8 cellular contexts compared by ENCODE assay signal in genomic region chr1:47436979-47437517, GRCh38. TPM values are rescaled to one million over a fixed set of nuclear protein-coding genes. Genes with fewer than 3 reads are reported as not detected.
DNase-seq lines count a peak whose midpoint lies in the region; ATAC-seq lines count a peak whose summit lies in the region.

No MANE protein-coding gene starts in this region.

- peak overlapping the region; percentile 81 for H3K4me2 ChIP-seq in skeletal muscle satellite cell (ENCODE audit: low read length)

- H3K36me3 ChIP-seq in skeletal muscle satellite cell (ENCODE audit: insufficient read depth, low read length) = no peaks in the 10 kb centered on the region

- H3K9me3 Mint-ChIP-seq in activated T-cell treated with anti-CD3 and anti-CD28 coated beads, Interleukin-2, amount 50 U/mL, for 72 hours = no peaks in the 10 kb centered on the region

- peak overlapping the region; percentile 98 for H3K4me3 Mint-ChIP-seq in activated T-cell treated with anti-CD3 and anti-CD28 coated beads, Interleukin-2, amount 50 U/mL, for 72 hours

- ATAC-seq in GM21381 (IDR thresholded peaks at IDR 0.05; ENCODE audit: unreplicated experiment) (peak; percentile 17), HG03571 (IDR thresholded peaks at IDR 0.05; ENCODE audit: unreplicated experiment) (peak; percentile 9), left ventricle myocardium superior (peak; percentile 13)
- peak; percentile 16 to 28 for ATAC-seq in activated T-cell treated with anti-CD3 and anti-CD28 coated beads, Interleukin-2, amount 50 U/mL, for 72 hours (replicated peaks in 1 of 2)

- DNase-seq in DMS79 treated with DMSO at 0.1 percent for 48 hours (lab: John Stamatoyannopoulos, UW) (peak; percentile 18), DMS79 (lab: John Stamatoyannopoulos, UW) (no peak), left ventricle myocardium superior (no peak), posterior cingulate gyrus (no peak)
- peak in 1 of 2 donors; percentile 46 for DNase-seq in activated T-cell treated with anti-CD3 and anti-CD28 coated beads, Interleukin-2, amount 50 U/mL, for 72 hours

- peaks cover 38% of the 10 kb centered on the region for H3K4me1 Mint-ChIP-seq in activated T-cell treated with anti-CD3 and anti-CD28 coated beads, Interleukin-2, amount 50 U/mL, for 72 hours (ENCODE audit: low read depth)

- H3K4me1 ChIP-seq in skeletal muscle satellite cell (ENCODE audit: control insufficient read depth, insufficient read depth, low read length) = peaks cover 37% of the 10 kb centered on the region

- H3K27me3 Mint-ChIP-seq in activated T-cell treated with anti-CD3 and anti-CD28 coated beads, Interleukin-2, amount 50 U/mL, for 72 hours (ENCODE audit: low read depth) = peaks cover 33% of the 10 kb centered on the region

- peak overlapping the region; percentile 90 for H3K9ac ChIP-seq in skeletal muscle satellite cell (ENCODE audit: low read depth, low read length)

- H3K36me3 Mint-ChIP-seq in activated T-cell treated with anti-CD3 and anti-CD28 coated beads, Interleukin-2, amount 50 U/mL, for 72 hours (ENCODE audit: insufficient read depth in 2 of 2) = peaks cover 2 to 3% of the 10 kb centered on the region in 2 donors

- peaks cover 31% of the 10 kb centered on the region for H3K27me3 ChIP-seq in skeletal muscle satellite cell (ENCODE audit: control insufficient read depth, insufficient read depth, low read length)

- no peak overlapping the region for H3K27ac Mint-ChIP-seq in activated T-cell treated with anti-CD3 and anti-CD28 coated beads, Interleukin-2, amount 50 U/mL, for 72 hours

- intact Hi-C loops in left ventricle myocardium superior (cut with micrococcal nuclease) (no loop called here), posterior cingulate gyrus (cut with DNase I) (no loop called here)

- peak overlapping the region; percentile 100 for H3K4me3 ChIP-seq in skeletal muscle satellite cell (ENCODE audit: low read length)

- no peaks in the 10 kb centered on the region for H3K9me3 ChIP-seq in skeletal muscle satellite cell (replicated peaks; ENCODE audit: low read length)

RNA-seq across cellular contexts. Expression of gene FOXD2, which starts 0.8 kb away (rescaled TPM):
- total RNA-seq in activated T-cell treated with anti-CD3 and anti-CD28 coated beads, Interleukin-2, amount 50 U/mL, for 72 hours = under 1 TPM; 0.14 to 0.28 TPM
- total RNA-seq in left ventricle myocardium superior = not detected
- 0.22 and 0.25 TPM in 2 replicates for total RNA-seq in skeletal muscle satellite cell (2012; rRNA removed)

RNA-seq across cellular contexts. Expression of gene FOXE3, which starts 21.0 kb away (rescaled TPM):
- total RNA-seq in activated T-cell treated with anti-CD3 and anti-CD28 coated beads, Interleukin-2, amount 50 U/mL, for 72 hours = not detected
- not detected for total RNA-seq in left ventricle myocardium superior
- not detected in 2 replicates for total RNA-seq in skeletal muscle satellite cell (2012; rRNA removed)
